Comparison of ENCODE assay signal across 20 cellular contexts in the genomic region with DNA sequence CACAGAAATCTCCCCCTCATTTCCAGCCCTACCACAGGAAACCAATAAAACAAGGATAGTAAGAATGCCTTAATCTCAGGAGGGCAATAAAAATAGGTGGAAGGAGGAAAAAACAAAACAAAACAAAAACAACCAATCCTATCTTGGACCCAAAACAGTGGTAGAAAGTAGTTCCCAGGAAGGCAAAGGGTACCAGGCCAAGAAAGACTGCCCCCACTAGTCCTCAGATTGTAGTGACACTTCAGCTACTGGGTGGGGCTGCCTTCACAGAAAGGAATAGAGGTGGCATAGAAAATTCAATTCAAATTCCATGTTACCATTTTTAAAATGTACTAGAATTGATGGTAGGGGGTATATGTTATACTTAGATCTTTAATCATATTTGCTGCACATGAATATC. TPM values are rescaled to one million over a fixed set of nuclear protein-coding genes. Genes with fewer than 3 reads are reported as not detected.
DNase-seq lines count a peak whose midpoint lies in the region; TF ChIP-seq lines count a peak whose summit lies in the region.
"Had no signal": no experiment of that assay in that cellular context is flagged by ENCODE, and none has a peak within 500 bp of the region (broad histone marks: within the 10 kb centered on the region; RNA-seq: fewer than 3 reads in every experiment).

No MANE protein-coding gene starts in this region.

- H3K4me1 Mint-ChIP-seq in T-helper 2 cell treated with Interferon-gamma antibody and Interleukin-4, amounts not matched to agents 5 μg/mL and 100 μg/mL, for 36 hours (ENCODE audit: low read depth), result peaks cover 7% of the 10 kb centered on the region

- H3K4me3 Mint-ChIP-seq in T-helper 2 cell treated with Interferon-gamma antibody and Interleukin-4, amounts not matched to agents 5 μg/mL and 100 μg/mL, for 36 hours, result no peak overlapping the region

- H3K18ac ChIP-seq in trophoblast cell (ENCODE audit: low read length), result no peak overlapping the region

- no peaks in the 10 kb centered on the region for H3K9me3 Mint-ChIP-seq in T-helper 2 cell treated with Interferon-gamma antibody and Interleukin-4, amounts not matched to agents 5 μg/mL and 100 μg/mL, for 36 hours

- no peaks in the 10 kb centered on the region for H4K20me1 ChIP-seq in OCI-LY7 (ENCODE audit: insufficient read depth, low read length)

- H3K4ac ChIP-seq in trophoblast cell (ENCODE audit: low read depth, low read length), result peak overlapping the region; percentile 85

- no peak overlapping the region for H2AK5ac ChIP-seq in trophoblast cell (ENCODE audit: low read length)

- H2AFZ ChIP-seq in OCI-LY7 (ENCODE audit: low read length) (no peak overlapping the region), trophoblast cell (ENCODE audit: insufficient read depth, low read length, poor library complexity) (no peak overlapping the region)

- TF ChIP-seq POLR2A in testis (IDR thresholded peaks at IDR 0.05), result no peak

- H3K27me3 ChIP-seq in trophoblast cell (ENCODE audit: insufficient read depth, low read length), result no peaks in the 10 kb centered on the region
- no peaks in the 10 kb centered on the region for H3K27me3 ChIP-seq in testis

- H4K8ac ChIP-seq in trophoblast cell (ENCODE audit: low read depth, low read length), result no peak overlapping the region

- no peak overlapping the region for H4K12ac ChIP-seq in trophoblast cell (ENCODE audit: low read depth, low read length)

- no peaks in the 10 kb centered on the region for H3K9me2 ChIP-seq in OCI-LY7 (ENCODE audit: insufficient read depth, low read length)

- H3K9ac ChIP-seq in trophoblast cell (ENCODE audit: low read length), result no peak overlapping the region

- no peak overlapping the region for H2BK12ac ChIP-seq in trophoblast cell (ENCODE audit: low read length)

- H2BK120ac ChIP-seq in trophoblast cell (ENCODE audit: insufficient read depth, low read length, poor library complexity), result no peak overlapping the region

- CTCF ChIA-PET in OCI-LY7 (lab: Charles Lee; ENCODE audit: unreplicated experiment), result no interaction called here

- H3K79me2 ChIP-seq in OCI-LY7 (ENCODE audit: insufficient read depth, low read depth, low read length), result no peaks in the 10 kb centered on the region
- H3K79me2 ChIP-seq in trophoblast cell (ENCODE audit: control insufficient read depth, insufficient read depth, low read length, poor library complexity), result peaks cover 22% of the 10 kb centered on the region

- H3K4me2 ChIP-seq in OCI-LY7 (ENCODE audit: low read length), result no peak overlapping the region
- no peak overlapping the region for H3K4me2 ChIP-seq in trophoblast cell (ENCODE audit: low read length)

- no TSS peak for BruUV-seq in OCI-LY7 (replicated peaks; lab: Mats Ljungman, UMichigan)

- H3K36me3 Mint-ChIP-seq in T-helper 2 cell treated with Interferon-gamma antibody and Interleukin-4, amounts not matched to agents 5 μg/mL and 100 μg/mL, for 36 hours (ENCODE audit: low read depth), result no peaks in the 10 kb centered on the region

- H3K14ac ChIP-seq in trophoblast cell (ENCODE audit: low read length), result no peak overlapping the region

- H4K91ac ChIP-seq in trophoblast cell (ENCODE audit: low read depth, low read length), result no peak overlapping the region

- no peak overlapping the region for H3K23ac ChIP-seq in trophoblast cell (ENCODE audit: low read length)

- intact Hi-C loops in OCI-LY7 (cut with micrococcal nuclease; ENCODE audit: unreplicated experiment) (no loop called here), testis (cut with DNase I; ENCODE audit: low total_unique reads) (loop anchor here (10.0 kb wide), 1 partner anchor 104 kb away; no protein-coding TSS in a partner anchor)

- peaks cover 49% of the 10 kb centered on the region for H3K27me3 Mint-ChIP-seq in T-helper 2 cell treated with Interferon-gamma antibody and Interleukin-4, amounts not matched to agents 5 μg/mL and 100 μg/mL, for 36 hours (ENCODE audit: low read depth)

- TF ChIP-seq CTCF in GM12874 (IDR thresholded peaks at IDR 0.05; ENCODE audit: insufficient read depth, low read depth, low read length) (0 out of 2 replicates have a peak, but pooled peaks have one; percentile 6), OCI-LY7 (conservative IDR thresholded peaks at IDR 0.05; ENCODE audit: low read length) (0 out of 2 replicates have a peak, but pooled peaks have one; percentile 16), fibroblast of mammary gland (conservative IDR thresholded peaks at IDR 0.05; ENCODE audit: control insufficient read depth, insufficient read depth, low read depth, low read length) (peak; percentile 2), testis (IDR thresholded peaks at IDR 0.05) (no peak)

- H3K27ac Mint-ChIP-seq in T-helper 2 cell treated with Interferon-gamma antibody and Interleukin-4, amounts not matched to agents 5 μg/mL and 100 μg/mL, for 36 hours, result no peak overlapping the region

- peaks cover 19% of the 10 kb centered on the region for H3K79me1 ChIP-seq in trophoblast cell (ENCODE audit: low read length)

- H2BK5ac ChIP-seq in trophoblast cell (ENCODE audit: low read depth, low read length, poor library complexity), result no peak overlapping the region

- H3K4me3 ChIP-seq in OCI-LY7 (ENCODE audit: low read depth, low read length, poor library complexity, severe bottlenecking) (no peak overlapping the region), fibroblast of mammary gland (ENCODE audit: control insufficient read depth, low read depth, low read length) (no peak overlapping the region), trophoblast cell (ENCODE audit: low read depth, low read length) (no peak overlapping the region), testis (no peak overlapping the region)
- H3K4me3 ChIP-seq: K562 had no signal

- H3K27ac ChIP-seq in OCI-LY7 (ENCODE audit: low read depth, low read length, poor library complexity, severe bottlenecking), result no peak overlapping the region
- no peak overlapping the region for H3K27ac ChIP-seq in trophoblast cell (ENCODE audit: low read depth, low read length)
- H3K27ac ChIP-seq in testis, result peak overlapping the region in 1 of 2 donors; percentile 91
- H3K27ac ChIP-seq: HL-60 had no signal

- H3K9me3 ChIP-seq in OCI-LY7 (ENCODE audit: low read length) (no peaks in the 10 kb centered on the region), trophoblast cell (ENCODE audit: insufficient read depth, low read depth, low read length) (no peaks in the 10 kb centered on the region), testis (no peaks in the 10 kb centered on the region)

- no peak for DNase-seq in OCI-LY7 (ENCODE audit: low spot score)
- DNase-seq in fibroblast of mammary gland (ENCODE audit: low read depth), result no peak
- no peak for DNase-seq in trophoblast cell
- DNase-seq in RKO (ENCODE audit: low spot score), result no peak
- no peak for DNase-seq in NK-92 (lab: John Stamatoyannopoulos, UW; ENCODE audit: unreplicated experiment)
- DNase-seq in T-helper 2 cell treated with Interferon-gamma antibody and Interleukin-4, amounts not matched to agents 5 μg/mL and 100 μg/mL, for 36 hours (ENCODE audit: low spot score), result no peak
- no peak for DNase-seq in testis
- DNase-seq: activated CD4-positive, alpha-beta T cell treated with anti-CD3 and anti-CD28 coated beads for 4 hours; activated gamma-delta T cell treated with Interleukin-2 at 50 U/mL for 16 hours; amniotic stem cell; cerebellar nuclear complex; DMS79 treated with DMSO at 0.1 percent for 48 hours; NCI-H2081; NCI-H510A treated with DMSO at 0.1 percent for 48 hours; PC-3; stimulated activated CD4-positive, alpha-beta T cell treated with anti-CD3 and anti-CD28 coated beads, Interleukin-1b, Interleukin-23, amount 100 ng/mL, for 48 hours; stimulated activated naive CD8-positive, alpha-beta T cell treated with anti-CD3 and anti-CD28 coated beads, Interleukin-15, Interleukin-2, amounts not matched to agents 100 U/mL and 50 U/mL, for 24 hours had no signal

- POLR2A ChIA-PET in OCI-LY7 (lab: Charles Lee), result no interaction called here

- H3K36me3 ChIP-seq in OCI-LY7 (ENCODE audit: insufficient read depth, low read length) (no peaks in the 10 kb centered on the region), trophoblast cell (ENCODE audit: control insufficient read depth in 1 of 2, insufficient read depth in 2 of 2, low read length in 2 of 2) (peaks cover 0 to 3% of the 10 kb centered on the region in 2 experiments), testis (ENCODE audit: low read depth, missing control alignments) (no peaks in the 10 kb centered on the region)

- H3K4me1 ChIP-seq in OCI-LY7 (ENCODE audit: insufficient read depth, low read length, poor library complexity, severe bottlenecking), result peaks cover 11% of the 10 kb centered on the region
- peaks cover 14 to 23% of the 10 kb centered on the region in 2 experiments for H3K4me1 ChIP-seq in trophoblast cell (ENCODE audit: control insufficient read depth in 1 of 2, insufficient read depth in 2 of 2, low read length in 2 of 2)
- peaks cover 8% of the 10 kb centered on the region for H3K4me1 ChIP-seq in testis

RNA-seq across cellular contexts. Expression of gene DPYSL3, which starts 59.3 kb away (rescaled TPM):
- total RNA-seq in OCI-LY7 (2014; rRNA removed; shearing (Covaris generic)), result 0.70 TPM in 1 of 2 replicates, not detected in the other
- not detected in 2 replicates for total RNA-seq in OCI-LY7 (2022)
- 126 and 133 TPM in 2 replicates for polyA plus RNA-seq in trophoblast cell (2013)
- total RNA-seq in testis, result 10 to 100 TPM; 42.5 to 68.9 TPM
- 71.6 TPM for polyA plus RNA-seq in testis (ENCODE audit: insufficient read depth, low read depth, low replicate concordance)

Comparison
In these comparisons a context has a peak if more than half of its experiments do, and no peak if none do; other contexts are left out.
1. CTCF ChIP-seq: peak in GM12874 (single experiment), OCI-LY7 (single experiment) and fibroblast of mammary gland (single experiment); none in testis (0 of 3).
2. RNA of gene DPYSL3, which starts 59.3 kb away (total RNA-seq): 42.5 to 68.9 TPM in testis; 0.70 TPM in OCI-LY7; every median in the first group is over 10 times any median in the second.